In the genomic region with DNA sequence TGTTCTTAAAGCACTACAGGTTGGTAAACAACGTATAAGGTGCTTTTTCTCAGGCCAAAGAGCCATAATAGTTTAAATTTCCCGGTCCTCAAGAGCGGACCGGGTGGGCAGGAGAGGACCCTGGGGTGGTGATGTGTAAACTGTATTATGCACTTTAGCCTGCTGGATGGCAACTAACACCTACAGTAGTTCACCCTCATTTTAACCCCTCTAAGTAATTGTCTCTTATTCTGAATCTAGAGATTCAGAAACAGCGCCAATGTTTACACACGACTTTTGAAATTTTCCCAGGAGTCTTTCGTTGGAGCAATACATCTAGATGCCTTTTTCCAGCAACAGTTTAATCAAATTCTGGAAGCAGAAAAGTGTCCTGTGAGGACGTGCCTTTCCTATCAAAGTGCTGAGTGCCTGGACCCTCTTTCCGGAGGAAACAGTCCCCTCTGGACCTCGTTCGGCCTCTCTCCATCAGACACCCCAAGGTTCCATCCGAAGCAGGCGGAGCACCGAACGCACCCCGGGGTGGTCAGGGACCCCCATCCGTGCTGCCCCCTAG, we compare ENCODE assay signal across 8 cellular contexts. TPM values are rescaled to one million over a fixed set of nuclear protein-coding genes. Genes with fewer than 3 reads are reported as not detected.
DNase-seq lines count a peak whose midpoint lies in the region; ATAC-seq and TF ChIP-seq lines count a peak whose summit lies in the region.

No MANE protein-coding gene starts in this region.

- H3K36me3 ChIP-seq in gastrocnemius medialis, result no peaks in the 10 kb centered on the region

- intact Hi-C loops in gastrocnemius medialis (cut with DNase I; ENCODE audit: low total_unique reads), result no loop called here

- DNase-seq in SW480 (ENCODE audit: low spot score) (peak; percentile 31), fibroblast of the aortic adventitia (ENCODE audit: low read depth) (no peak), gastrocnemius medialis (no peak), hepatic stellate cell (ENCODE audit: low spot score) (no peak), GM19240 (ENCODE audit: insufficient read length, low spot score) (no peak), ACHN (no peak)

- in situ Hi-C loops in gastrocnemius medialis (cut with MboI; ENCODE audit: low sequenced_read_pairs in 4 of 4), result no loop called here
- in situ Hi-C loops in ACHN (cut with HindIII; ENCODE audit: low pct_ligation_motif_present, low pct_unique_long_range_greater_than_20kb, low sequenced_read_pairs), result no loop called here

- peaks cover 4 to 7% of the 10 kb centered on the region in 2 donors for H3K4me1 ChIP-seq in gastrocnemius medialis

- no peak for ATAC-seq in gastrocnemius medialis
- no peak for ATAC-seq in GM21526 (IDR thresholded peaks at IDR 0.05; ENCODE audit: low FRiP score, unreplicated experiment)

- H3K9me3 ChIP-seq in gastrocnemius medialis, result no peaks in the 10 kb centered on the region

- no peak for TF ChIP-seq POLR2A in gastrocnemius medialis (IDR thresholded peaks at IDR 0.05)

- H3K4me3 ChIP-seq in GM12875 (ENCODE audit: low read depth, low read length) (peak overlapping the region; percentile 86), fibroblast of the aortic adventitia (ENCODE audit: low read depth, low read length) (peak overlapping the region; percentile 65), gastrocnemius medialis (peak overlapping the region; percentile 50 to 65 (median 56))

- TF ChIP-seq CTCF in GM12875 (IDR thresholded peaks at IDR 0.05; ENCODE audit: borderline replicate concordance, insufficient read depth, low read depth, low read length), result 0 out of 2 replicates have a peak, but pooled peaks have one; percentile 0
- no peak for TF ChIP-seq CTCF in fibroblast of the aortic adventitia (IDR thresholded peaks at IDR 0.05; ENCODE audit: insufficient read depth, low read length)
- TF ChIP-seq CTCF in gastrocnemius medialis (IDR thresholded peaks at IDR 0.05 in 4 of 5, conservative IDR thresholded peaks at IDR 0.05 in 1 of 5), result no peak

- H3K27me3 ChIP-seq in gastrocnemius medialis, result peaks cover 37 to 43% (median 42%) of the 10 kb centered on the region in 3 donors

- H3K27ac ChIP-seq in gastrocnemius medialis, result no peak overlapping the region

RNA-seq across cellular contexts. Expression of gene OCLN, which starts 0.7 kb away (rescaled TPM):
- 1.1 and 3.0 TPM in 2 replicates for total RNA-seq in fibroblast of the aortic adventitia (ENCODE audit: low replicate concordance)
- under 1 TPM; 0.39 to 0.87 (median 0.62) TPM for total RNA-seq in gastrocnemius medialis
